ENCODE assay signal across 8 cellular contexts in genomic region chr1:207698822-207699483, GRCh38. TPM values are rescaled to one million over a fixed set of nuclear protein-coding genes. Genes with fewer than 3 reads are reported as not detected.
A peak's percentile ranks its signal among the peaks of the same experiment; 100 is the strongest.
DNase-seq lines count a peak whose midpoint lies in the region; ATAC-seq and TF ChIP-seq lines count a peak whose summit lies in the region.

No MANE protein-coding gene starts in this region.

- no peak for ATAC-seq in GM18868 (IDR thresholded peaks at IDR 0.05; ENCODE audit: unreplicated experiment)

- CTCF ChIA-PET in AG04449 (lab: Yijun Ruan, JAX) = interaction anchor here (0.7 to 4.0 kb wide), 18 partner anchors 8 to 199 kb away, joined by 3 to 26 read pairs (median 4); no protein-coding TSS in a partner anchor

- no peak overlapping the region for H3K4me3 ChIP-seq in AG04449 (ENCODE audit: low read depth, low read length)
- no peak overlapping the region for H3K4me3 ChIP-seq in fibroblast of pulmonary artery (replicated peaks; ENCODE audit: low read depth, low read length)

- peak; percentile 58 for TF ChIP-seq CTCF in AG04449 (IDR thresholded peaks at IDR 0.05; ENCODE audit: insufficient read depth, low read length, missing control alignments)
- peak; percentile 65 for TF ChIP-seq CTCF in GM12873 (IDR thresholded peaks at IDR 0.05; ENCODE audit: insufficient read depth, low read depth, low read length, missing control alignments)
- TF ChIP-seq CTCF in fibroblast of pulmonary artery (IDR thresholded peaks at IDR 0.05; ENCODE audit: low read length, missing control alignments) = peak; percentile 74

- POLR2A ChIA-PET in AG04449 (lab: Yijun Ruan, JAX) = no interaction called here

- DNase-seq in AG04449 (ENCODE audit: low read depth, low spot score) (no peak), NCI-H2171 treated with DMSO at 0.1 percent for 48 hours (lab: John Stamatoyannopoulos, UW) (peak; percentile 50), fibroblast of pulmonary artery (ENCODE audit: low read depth) (peak; percentile 71), occipital lobe (lab: John Stamatoyannopoulos, UW) (peak; percentile 5), KG1 (lab: John Stamatoyannopoulos, UW) (no peak)
- DNase-seq in activated CD8-positive, alpha-beta memory T cell treated with anti-CD3 and anti-CD28 coated beads for 24 hours = peak; percentile 65

RNA-seq across cellular contexts. Expression of gene CD46, which starts 52.9 kb away (rescaled TPM):
- 146 TPM for total RNA-seq in occipital lobe

RNA-seq across cellular contexts. Expression of gene CR1L, which starts 54.0 kb away (rescaled TPM):
- total RNA-seq in occipital lobe = 0.16 TPM

Comparison
In these comparisons a context has a peak if more than half of its experiments do, and no peak if none do; other contexts are left out.
1. DNase-seq: peak in NCI-H2171 treated with DMSO at 0.1 percent for 48 hours (single experiment), activated CD8-positive, alpha-beta memory T cell treated with anti-CD3 and anti-CD28 coated beads for 24 hours (single experiment), fibroblast of pulmonary artery (single experiment) and occipital lobe (single experiment); none in AG04449 (single experiment) and KG1 (single experiment).
2. Peak in every context shown above with its lines, with median percentiles within 50 percentile points of each other: CTCF ChIP-seq.